Comparison of ENCODE assay signal across 14 cellular contexts in the genomic region with DNA sequence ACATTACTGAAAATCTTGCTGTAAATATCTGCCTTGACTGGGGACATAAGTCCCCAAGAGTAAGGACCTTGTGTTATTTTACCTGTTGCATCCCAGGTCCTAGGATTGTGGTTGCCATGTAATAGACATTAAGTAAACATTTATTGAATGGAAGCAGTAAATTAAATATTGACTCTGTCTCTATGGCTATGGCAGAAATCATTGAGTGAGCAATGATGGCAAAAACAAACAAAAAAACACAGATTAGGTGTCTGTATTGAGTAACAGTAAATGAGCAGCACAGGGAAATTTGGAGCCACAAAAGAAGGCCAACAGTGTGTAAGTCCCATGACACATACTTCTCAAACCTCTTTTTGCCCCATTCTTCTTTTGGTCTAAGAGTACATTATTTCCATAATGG.
DNase-seq lines count a peak whose midpoint lies in the region; ATAC-seq, FAIRE-seq and TF ChIP-seq lines count a peak whose summit lies in the region.
"Had no signal": no experiment of that assay in that cellular context is flagged by ENCODE, and none has a peak within 500 bp of the region (broad histone marks: within the 10 kb centered on the region; RNA-seq: fewer than 3 reads in every experiment).

No MANE protein-coding gene starts in this region.

- DNase-seq in activated CD4-positive, alpha-beta memory T cell treated with anti-CD3 and anti-CD28 coated beads for 36 hours = no peak
- no peak for DNase-seq in activated CD4-positive, alpha-beta memory T cell treated with anti-CD3 and anti-CD28 coated beads, Interleukin-2, amount 10 ng/mL, durations not matched to agents 7 days and 5 days
- DNase-seq in NCI-H2029 treated with DMSO at 0.1 percent for 48 hours (lab: John Stamatoyannopoulos, UW) = peak; percentile 99
- no peak for DNase-seq in pancreas
- no peak for DNase-seq in aorta
- DNase-seq in activated naive CD4-positive, alpha-beta T cell treated with anti-CD3 and anti-CD28 coated beads, Interleukin-2, amount 50 U/mL, for 16 hours = no peak
- DNase-seq in globus pallidus (ENCODE audit: low spot score) = no peak
- DNase-seq: brain microvascular endothelial cell, midbrain, NCI-H226, spleen had no signal

- peak; percentile 59 for ATAC-seq in activated T-helper 17 cell treated with anti-CD3 and anti-CD28 coated beads, Interleukin-2, amount 50 U/mL, for 72 hours (replicated peaks)
- peak; percentile 67 to 82 (median 71) for ATAC-seq in pancreas
- no peak for ATAC-seq in aorta (ENCODE audit: low FRiP score)

- H3K9me3 ChIP-seq in pancreas (no peaks in the 10 kb centered on the region), aorta (ENCODE audit: control insufficient read depth, low read length) (no peaks in the 10 kb centered on the region)
- H3K9me3 ChIP-seq: spleen had no signal

- no peaks in the 10 kb centered on the region for H3K9me3 Mint-ChIP-seq in activated CD4-positive, alpha-beta memory T cell treated with anti-CD3 and anti-CD28 coated beads for 36 hours
- H3K9me3 Mint-ChIP-seq in activated CD4-positive, alpha-beta memory T cell treated with anti-CD3 and anti-CD28 coated beads, Interleukin-2, amount 10 ng/mL, durations not matched to agents 7 days and 5 days = peaks cover 3% of the 10 kb centered on the region
- H3K9me3 Mint-ChIP-seq in activated T-helper 17 cell treated with anti-CD3 and anti-CD28 coated beads, Interleukin-2, amount 50 U/mL, for 72 hours = no peaks in the 10 kb centered on the region

- H3K27ac Mint-ChIP-seq in activated CD4-positive, alpha-beta memory T cell treated with anti-CD3 and anti-CD28 coated beads for 36 hours = peak overlapping the region; percentile 72
- no peak overlapping the region for H3K27ac Mint-ChIP-seq in activated CD4-positive, alpha-beta memory T cell treated with anti-CD3 and anti-CD28 coated beads, Interleukin-2, amount 10 ng/mL, durations not matched to agents 7 days and 5 days
- H3K27ac Mint-ChIP-seq in activated T-helper 17 cell treated with anti-CD3 and anti-CD28 coated beads, Interleukin-2, amount 50 U/mL, for 72 hours = peak overlapping the region; percentile 89
- H3K27ac Mint-ChIP-seq: T-helper 1 cell treated with Interleukin-12 subunit alpha and Interleukin-12 subunit beta and Interleukin-4 antibody, amounts not matched to agents 30 μg/mL and 1 μg/mL, for 36 hours had no signal

- peaks cover 2% of the 10 kb centered on the region for H3K36me3 Mint-ChIP-seq in activated CD4-positive, alpha-beta memory T cell treated with anti-CD3 and anti-CD28 coated beads for 36 hours
- H3K36me3 Mint-ChIP-seq in activated CD4-positive, alpha-beta memory T cell treated with anti-CD3 and anti-CD28 coated beads, Interleukin-2, amount 10 ng/mL, durations not matched to agents 7 days and 5 days (ENCODE audit: low read depth) = no peaks in the 10 kb centered on the region
- H3K36me3 Mint-ChIP-seq in activated T-helper 17 cell treated with anti-CD3 and anti-CD28 coated beads, Interleukin-2, amount 50 U/mL, for 72 hours (ENCODE audit: low read depth) = no peaks in the 10 kb centered on the region

- H3K4me1 Mint-ChIP-seq in activated CD4-positive, alpha-beta memory T cell treated with anti-CD3 and anti-CD28 coated beads for 36 hours (ENCODE audit: low read depth) = peaks cover 64% of the 10 kb centered on the region
- H3K4me1 Mint-ChIP-seq in activated CD4-positive, alpha-beta memory T cell treated with anti-CD3 and anti-CD28 coated beads, Interleukin-2, amount 10 ng/mL, durations not matched to agents 7 days and 5 days = peaks cover 39% of the 10 kb centered on the region
- H3K4me1 Mint-ChIP-seq in activated T-helper 17 cell treated with anti-CD3 and anti-CD28 coated beads, Interleukin-2, amount 50 U/mL, for 72 hours = peaks cover 17% of the 10 kb centered on the region

- H3K4me3 ChIP-seq in pancreas (no peak overlapping the region), aorta (ENCODE audit: low read length in 2 of 2) (no peak overlapping the region)
- H3K4me3 ChIP-seq: spleen had no signal

- CTCF ChIA-PET in activated CD4-positive, alpha-beta memory T cell treated with anti-CD3 and anti-CD28 coated beads for 36 hours (lab: Charles Lee) = interaction anchor here (3.0 kb wide), 1 partner anchor 273 kb away, joined by 10 read pairs; no protein-coding TSS in a partner anchor
- CTCF ChIA-PET in activated CD4-positive, alpha-beta memory T cell treated with anti-CD3 and anti-CD28 coated beads, Interleukin-2, amount 10 ng/mL, durations not matched to agents 7 days and 5 days (lab: Charles Lee) = no interaction called here

- no peak for TF ChIP-seq CTCF in pancreas (IDR thresholded peaks at IDR 0.05)

- no peak for FAIRE-seq in pancreas (lab: Jason Lieb, UNC)

- H3K27ac ChIP-seq in pancreas (no peak overlapping the region), aorta (ENCODE audit: low read depth in 1 of 2, low read length in 2 of 2) (no peak overlapping the region)
- H3K27ac ChIP-seq: brain microvascular endothelial cell, HL-60, spleen had no signal

- H3K36me3 ChIP-seq in pancreas (no peaks in the 10 kb centered on the region), aorta (ENCODE audit: control insufficient read depth in 1 of 2, insufficient read depth in 2 of 2, low read length in 1 of 2) (no peaks in the 10 kb centered on the region)
- H3K36me3 ChIP-seq: brain microvascular endothelial cell, spleen had no signal

- no peak overlapping the region for H3K4me3 Mint-ChIP-seq in activated CD4-positive, alpha-beta memory T cell treated with anti-CD3 and anti-CD28 coated beads for 36 hours
- H3K4me3 Mint-ChIP-seq in activated CD4-positive, alpha-beta memory T cell treated with anti-CD3 and anti-CD28 coated beads, Interleukin-2, amount 10 ng/mL, durations not matched to agents 7 days and 5 days = no peak overlapping the region
- H3K4me3 Mint-ChIP-seq in activated T-helper 17 cell treated with anti-CD3 and anti-CD28 coated beads, Interleukin-2, amount 50 U/mL, for 72 hours = peak overlapping the region; percentile 9
- H3K4me3 Mint-ChIP-seq: T-helper 1 cell treated with Interleukin-12 subunit alpha and Interleukin-12 subunit beta and Interleukin-4 antibody, amounts not matched to agents 30 μg/mL and 1 μg/mL, for 36 hours had no signal

- H3K4me1 ChIP-seq in pancreas = peaks cover 18 to 50% (median 42%) of the 10 kb centered on the region in 3 donors
- peaks cover 3 to 22% of the 10 kb centered on the region in 2 donors for H3K4me1 ChIP-seq in aorta (ENCODE audit: control insufficient read depth in 1 of 2, insufficient read depth in 2 of 2, low read length in 2 of 2)

- POLR2A ChIA-PET in activated CD4-positive, alpha-beta memory T cell treated with anti-CD3 and anti-CD28 coated beads for 36 hours (lab: Charles Lee) = interaction anchor here (0.7 to 1.5 kb wide), 3 partner anchors 10 to 21 kb away, joined by 4 to 8 read pairs (median 5); no protein-coding TSS in a partner anchor
- POLR2A ChIA-PET in activated CD4-positive, alpha-beta memory T cell treated with anti-CD3 and anti-CD28 coated beads, Interleukin-2, amount 10 ng/mL, durations not matched to agents 7 days and 5 days (lab: Charles Lee) = no interaction called here

- intact Hi-C loops in activated CD4-positive, alpha-beta memory T cell treated with anti-CD3 and anti-CD28 coated beads for 36 hours (cut with micrococcal nuclease) = loop anchor here (1.0 to 5.0 kb wide), 4 partner anchors 10 to 405 kb away; a partner anchor contains a TSS
- intact Hi-C loops in pancreas (cut with DNase I) = no loop called here
- intact Hi-C loops in aorta (cut with DNase I) = no loop called here

- H3K27me3 ChIP-seq in pancreas (no peaks in the 10 kb centered on the region), aorta (ENCODE audit: control insufficient read depth in 1 of 2, insufficient read depth in 2 of 2, low read length in 1 of 2) (no peaks in the 10 kb centered on the region)
- H3K27me3 ChIP-seq: brain microvascular endothelial cell, spleen had no signal

- no peaks in the 10 kb centered on the region for H3K27me3 Mint-ChIP-seq in activated CD4-positive, alpha-beta memory T cell treated with anti-CD3 and anti-CD28 coated beads for 36 hours
- H3K27me3 Mint-ChIP-seq in activated CD4-positive, alpha-beta memory T cell treated with anti-CD3 and anti-CD28 coated beads, Interleukin-2, amount 10 ng/mL, durations not matched to agents 7 days and 5 days = no peaks in the 10 kb centered on the region
- H3K27me3 Mint-ChIP-seq in activated T-helper 17 cell treated with anti-CD3 and anti-CD28 coated beads, Interleukin-2, amount 50 U/mL, for 72 hours = no peaks in the 10 kb centered on the region
